10 cellular contexts compared by ENCODE assay signal in the genomic region with DNA sequence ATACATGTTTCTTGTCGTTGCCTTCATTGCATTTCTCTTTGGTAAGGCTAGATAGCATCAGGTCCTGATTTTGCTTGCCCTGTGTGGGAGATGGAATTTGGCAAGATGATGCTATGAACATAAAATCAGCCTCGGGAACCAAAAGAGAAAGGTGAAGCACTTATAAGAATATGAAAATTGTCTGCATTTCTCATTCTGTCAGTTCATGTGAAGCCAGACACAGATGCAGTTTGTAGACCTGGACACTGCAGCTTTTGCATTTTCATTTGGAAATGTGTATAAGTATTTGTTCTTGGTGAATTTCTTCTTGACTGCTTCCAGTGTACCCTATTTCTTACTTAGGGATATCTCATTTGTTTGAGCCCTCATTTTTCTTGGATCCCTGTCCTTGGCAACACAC. TPM values are rescaled to one million over a fixed set of nuclear protein-coding genes. Genes with fewer than 3 reads are reported as not detected.
DNase-seq lines count a peak whose midpoint lies in the region; ATAC-seq and TF ChIP-seq lines count a peak whose summit lies in the region.
"Had no signal": no experiment of that assay in that cellular context is flagged by ENCODE, and none has a peak within 500 bp of the region (broad histone marks: within the 10 kb centered on the region; RNA-seq: fewer than 3 reads in every experiment).

No MANE protein-coding gene starts in this region.

- 0 to 2% (median 0%) methylated on average over 2 of the region's 2 CpGs for WGBS in stomach, 5 donors

- no peak for TF ChIP-seq EP300 in stomach (IDR thresholded peaks at IDR 0.05)

- H3K27me3 Mint-ChIP-seq in T-helper 1 cell treated with Interleukin-12 subunit alpha and Interleukin-12 subunit beta and Interleukin-4 antibody, amounts not matched to agents 30 μg/mL and 1 μg/mL, for 36 hours (ENCODE audit: low read depth): no peaks in the 10 kb centered on the region
- H3K27me3 Mint-ChIP-seq in activated naive CD8-positive, alpha-beta T cell: no peaks in the 10 kb centered on the region
- peaks cover 2 to 19% (median 15%) of the 10 kb centered on the region in 3 donors for H3K27me3 Mint-ChIP-seq in immature natural killer cell (ENCODE audit: low read depth in 3 of 3)

- H3K9me3 ChIP-seq in stomach: no peaks in the 10 kb centered on the region

- peaks cover 52% of the 10 kb centered on the region for H3K4me1 Mint-ChIP-seq in T-helper 1 cell treated with Interleukin-12 subunit alpha and Interleukin-12 subunit beta and Interleukin-4 antibody, amounts not matched to agents 30 μg/mL and 1 μg/mL, for 36 hours (ENCODE audit: low read depth)
- H3K4me1 Mint-ChIP-seq in activated naive CD8-positive, alpha-beta T cell (ENCODE audit: low read depth): peaks cover 64% of the 10 kb centered on the region
- peaks cover 70 to 78% of the 10 kb centered on the region in 2 donors for H3K4me1 Mint-ChIP-seq in immature natural killer cell

- peak overlapping the region; percentile 96 for H3K4me3 Mint-ChIP-seq in T-helper 1 cell treated with Interleukin-12 subunit alpha and Interleukin-12 subunit beta and Interleukin-4 antibody, amounts not matched to agents 30 μg/mL and 1 μg/mL, for 36 hours
- peak overlapping the region; percentile 95 for H3K4me3 Mint-ChIP-seq in activated naive CD8-positive, alpha-beta T cell
- peak overlapping the region; percentile 93 to 97 (median 95) for H3K4me3 Mint-ChIP-seq in immature natural killer cell

- no peak for TF ChIP-seq POLR2A in stomach (IDR thresholded peaks at IDR 0.05)

- DNase-seq in T-helper 1 cell: no peak
- DNase-seq in immature natural killer cell: no peak
- DNase-seq in stomach: no peak
- DNase-seq in NCI-H1417 (lab: John Stamatoyannopoulos, UW): no peak
- DNase-seq: ACHN; activated CD4-positive, CD25-positive, alpha-beta regulatory T cell treated with anti-CD3 and anti-CD28 coated beads, Interleukin-2, amount 50 U/mL, for 72 hours had no signal

- intact Hi-C loops in stomach (cut with DNase I; ENCODE audit: low total_unique reads): no loop called here

- peaks cover 21% of the 10 kb centered on the region for H3K36me3 Mint-ChIP-seq in T-helper 1 cell treated with Interleukin-12 subunit alpha and Interleukin-12 subunit beta and Interleukin-4 antibody, amounts not matched to agents 30 μg/mL and 1 μg/mL, for 36 hours (ENCODE audit: low read depth)
- no peaks in the 10 kb centered on the region for H3K36me3 Mint-ChIP-seq in activated naive CD8-positive, alpha-beta T cell
- no peaks in the 10 kb centered on the region for H3K36me3 Mint-ChIP-seq in immature natural killer cell

- peak overlapping the region; percentile 77 to 98 (median 78) for H3K4me3 ChIP-seq in stomach

- H3K27ac Mint-ChIP-seq in T-helper 1 cell treated with Interleukin-12 subunit alpha and Interleukin-12 subunit beta and Interleukin-4 antibody, amounts not matched to agents 30 μg/mL and 1 μg/mL, for 36 hours: peak overlapping the region; percentile 86
- H3K27ac Mint-ChIP-seq in activated naive CD8-positive, alpha-beta T cell: peak overlapping the region; percentile 93
- H3K27ac Mint-ChIP-seq in immature natural killer cell: peak overlapping the region; percentile 92 to 96 (median 94)

- no peaks in the 10 kb centered on the region for H3K27me3 ChIP-seq in stomach

- H3K36me3 ChIP-seq in stomach: peaks cover 0 to 3% (median 0%) of the 10 kb centered on the region in 4 donors

- H3K9me3 Mint-ChIP-seq in T-helper 1 cell treated with Interleukin-12 subunit alpha and Interleukin-12 subunit beta and Interleukin-4 antibody, amounts not matched to agents 30 μg/mL and 1 μg/mL, for 36 hours: no peaks in the 10 kb centered on the region
- H3K9me3 Mint-ChIP-seq in activated naive CD8-positive, alpha-beta T cell (ENCODE audit: low read depth): no peaks in the 10 kb centered on the region
- no peaks in the 10 kb centered on the region for H3K9me3 Mint-ChIP-seq in immature natural killer cell

- TF ChIP-seq CTCF in stomach (IDR thresholded peaks at IDR 0.05): no peak

- peak overlapping the region in 4 of 5 donors; percentile 97 to 98 (median 98) for H3K27ac ChIP-seq in stomach

- peaks cover 45 to 66% (median 55%) of the 10 kb centered on the region in 4 donors for H3K4me1 ChIP-seq in stomach

- no peak for ATAC-seq in HG03439 (IDR thresholded peaks at IDR 0.05; ENCODE audit: unreplicated experiment)
- ATAC-seq in HG02798 (IDR thresholded peaks at IDR 0.05; ENCODE audit: poor library complexity, unreplicated experiment): no peak

RNA-seq across cellular contexts. Expression of a gene that starts 1.3 kb away (rescaled TPM):
- polyA plus RNA-seq in immature natural killer cell (100 to 1,000 TPM; 541 to 648 (median 556) TPM), stomach (100 to 1,000 TPM in 1 of 3 donors, 10 to 100 TPM in 2; 71.8 to 135 (median 76.9) TPM)
- total RNA-seq in stomach: 100 to 1,000 TPM in 3 of 5 donors, 10 to 100 TPM in 2; 52.2 to 131 (median 109) TPM

RNA-seq across cellular contexts. Expression of a gene that starts 23.0 kb away (rescaled TPM):
- under 1 TPM in 1 of 3 donors, not detected in 2; 0.99 TPM for polyA plus RNA-seq in immature natural killer cell
- 100 to 1,000 TPM in 1 of 5 donors, 10 to 100 TPM in 3, 1 to 10 TPM in 1; 8.6 to 106 (median 32.0) TPM for total RNA-seq in stomach
- 10 to 100 TPM; 15.0 to 38.9 (median 23.3) TPM for polyA plus RNA-seq in stomach

Comparison
In these comparisons a context has a peak if more than half of its experiments do, and no peak if none do; other contexts are left out.
1. RNA of a gene that starts 23.0 kb away (polyA plus RNA-seq): 15.0 to 38.9 TPM in stomach; 0.99 TPM in immature natural killer cell; every median in the first group is over 4 times any median in the second.
2. Peak in every context shown above with its lines, with median percentiles within 50 percentile points of each other: H3K27ac Mint-ChIP-seq and H3K4me3 Mint-ChIP-seq.